9 cellular contexts compared by ENCODE assay signal in genomic region chr4:2763511-2763967, GRCh38. TPM values are rescaled to one million over a fixed set of nuclear protein-coding genes. Genes with fewer than 3 reads are reported as not detected.
A peak's percentile ranks its signal among the peaks of the same experiment; 100 is the strongest.
DNase-seq lines count a peak whose midpoint lies in the region; ATAC-seq, FAIRE-seq and TF ChIP-seq lines count a peak whose summit lies in the region.
"Had no signal": no experiment of that assay in that cellular context is flagged by ENCODE, and none has a peak within 500 bp of the region (broad histone marks: within the 10 kb centered on the region; RNA-seq: fewer than 3 reads in every experiment).

No MANE protein-coding gene starts in this region.

- peaks cover 2% of the 10 kb centered on the region for H3K27me3 Mint-ChIP-seq in H9 (ENCODE audit: low read depth)

- peak overlapping the region; percentile 30 for H3K4me2 ChIP-seq in H9 (ENCODE audit: insufficient read depth, insufficient read length, low read length)

- no peak overlapping the region for H2AK5ac ChIP-seq in H9 (ENCODE audit: insufficient read length, low read length)

- H4K8ac ChIP-seq in H9 (replicated peaks; ENCODE audit: insufficient read length, low read depth, low read length) = no peak overlapping the region

- H3K27ac ChIP-seq in H9 (ENCODE audit: insufficient read length, low read depth, low read length) (no peak overlapping the region), ascending aorta (peak overlapping the region; percentile 67 to 71), substantia nigra (ENCODE audit: low read depth, low read length, poor library complexity, severe bottlenecking) (peak overlapping the region; percentile 38)

- no peak overlapping the region for H3K27ac Mint-ChIP-seq in H9

- no peak for TF ChIP-seq CTCF in H9 (conservative IDR thresholded peaks at IDR 0.05)
- no peak for TF ChIP-seq CTCF in ascending aorta (IDR thresholded peaks at IDR 0.05)
- no peak for TF ChIP-seq CTCF in kidney epithelial cell (IDR thresholded peaks at IDR 0.05; ENCODE audit: insufficient read depth, low read length, poor library complexity, severe bottlenecking)
- TF ChIP-seq CTCF in D721Med (IDR thresholded peaks at IDR 0.05; ENCODE audit: insufficient read depth, missing control alignments) = no peak

- H3K9ac ChIP-seq in H9 (ENCODE audit: extremely low read depth, insufficient read length, low read length) = no peak overlapping the region

- H3K18ac ChIP-seq in H9 (ENCODE audit: insufficient read length, low read depth, low read length) = no peak overlapping the region

- no peaks in the 10 kb centered on the region for H4K20me1 ChIP-seq in H9 (ENCODE audit: control insufficient read depth, insufficient read depth, insufficient read length)

- DNase-seq in H9 (no peak), ascending aorta (ENCODE audit: low spot score in 2 of 2) (no peak), kidney epithelial cell (ENCODE audit: low read depth) (no peak), substantia nigra (lab: John Stamatoyannopoulos, UW) (no peak), D721Med (ENCODE audit: insufficient read length, low spot score) (no peak), Kasumi-1 (lab: John Stamatoyannopoulos, UW) (no peak)
- DNase-seq: NCI-H524 treated with DMSO at 0.1 percent for 48 hours had no signal

- intact Hi-C loops in ascending aorta (cut with DNase I) = loop anchor here (5.0 to 10.0 kb wide), 2 partner anchors 274 to 531 kb away; partner anchors contain the start of gene RGS12

- H2BK120ac ChIP-seq in H9 (ENCODE audit: low read depth, low read length, poor library complexity, severe bottlenecking) = no peak overlapping the region

- peaks cover 15 to 21% of the 10 kb centered on the region in 2 experiments for H3K4me1 Mint-ChIP-seq in H9

- H2BK12ac ChIP-seq in H9 (ENCODE audit: insufficient read length, low read depth, low read length) = no peak overlapping the region

- no peaks in the 10 kb centered on the region for H3K27me3 ChIP-seq in H9 (ENCODE audit: insufficient read depth, low read length)
- no peaks in the 10 kb centered on the region for H3K27me3 ChIP-seq in ascending aorta
- H3K27me3 ChIP-seq in kidney epithelial cell (ENCODE audit: control insufficient read depth, insufficient read depth, low read length) = no peaks in the 10 kb centered on the region

- H3K4ac ChIP-seq in H9 (ENCODE audit: low read depth, low read length) = no peak overlapping the region

- no peak overlapping the region for H2AFZ ChIP-seq in H9 (ENCODE audit: low read length)

- no peak overlapping the region for H3K4me3 Mint-ChIP-seq in H9

- peaks cover 12 to 21% of the 10 kb centered on the region in 2 experiments; a peak in 4 of 5 replicates for H3K9me3 Mint-ChIP-seq in H9

- H4K91ac ChIP-seq in H9 (ENCODE audit: insufficient read length, low read depth, low read length) = no peak overlapping the region

- H3K23ac ChIP-seq in H9 (ENCODE audit: insufficient read length, low read depth, low read length) = no peak overlapping the region

- H3K56ac ChIP-seq in H9 (ENCODE audit: insufficient read length, low read depth, low read length) = no peak overlapping the region

- WGBS in H9 (ENCODE audit: extremely low coverage, insufficient read length, low lambda C conversion rate) = no CpG with 5 or more reads among the region's 23 CpGs

- peaks cover 0 to 13% (median 9%) of the 10 kb centered on the region in 3 experiments; a peak in 4 of 7 replicates for H3K36me3 Mint-ChIP-seq in H9 (ENCODE audit: insufficient read depth in 1 of 3, low read depth in 3 of 3)

- H3K4me1 ChIP-seq in H9 (ENCODE audit: insufficient read depth, low read length) (no peaks in the 10 kb centered on the region), ascending aorta (no peaks in the 10 kb centered on the region)

- H3T11ph ChIP-seq in H9 (ENCODE audit: low read length) = no peak overlapping the region

- no peak overlapping the region for H4K5ac ChIP-seq in H9 (ENCODE audit: insufficient read length, low read depth, low read length)

- no peak for ATAC-seq in HG03139 (IDR thresholded peaks at IDR 0.05; ENCODE audit: unreplicated experiment)

- H3K9me3 ChIP-seq in H9 (ENCODE audit: control insufficient read depth, low read depth, low read length) (no peaks in the 10 kb centered on the region), ascending aorta (no peaks in the 10 kb centered on the region)
- H3K9me3 ChIP-seq: HAP-1 had no signal

- no peak for FAIRE-seq in D721Med (lab: Jason Lieb, UNC)

- H2BK15ac ChIP-seq in H9 (ENCODE audit: low read depth, low read length) = no peak overlapping the region

- no peaks in the 10 kb centered on the region for H3K23me2 ChIP-seq in H9 (ENCODE audit: insufficient read length, low read depth, low read length, poor library complexity, severe bottlenecking)

- peak overlapping the region; percentile 35 to 64 for H3K4me3 ChIP-seq in ascending aorta
- H3K4me3 ChIP-seq in kidney epithelial cell (ENCODE audit: low read depth, low read length) = peak overlapping the region; percentile 26

- H3K79me2 ChIP-seq in H9 (ENCODE audit: insufficient read depth, low read length) = no peaks in the 10 kb centered on the region

- no peak overlapping the region for H3K14ac ChIP-seq in H9 (ENCODE audit: insufficient read depth, low read length)

- no peaks in the 10 kb centered on the region for H3K79me1 ChIP-seq in H9 (ENCODE audit: insufficient read depth, low read depth, low read length, poor library complexity, severe bottlenecking)

- no peak overlapping the region for H2BK5ac ChIP-seq in H9 (ENCODE audit: insufficient read length, low read length)

- no peak overlapping the region for H2BK20ac ChIP-seq in H9 (ENCODE audit: low read depth, low read length, poor library complexity, severe bottlenecking)

- H3K36me3 ChIP-seq in ascending aorta (no peaks in the 10 kb centered on the region), kidney epithelial cell (ENCODE audit: control insufficient read depth, insufficient read depth, low read length) (no peaks in the 10 kb centered on the region)
- H3K36me3 ChIP-seq: HAP-1 had no signal

RNA-seq across cellular contexts. Expression of gene TNIP2, which starts 7.4 kb away (rescaled TPM):
- total RNA-seq in H9 (2021) (42.2 and 44.7 TPM in 2 replicates), ascending aorta (65.6 TPM), kidney epithelial cell (76.8 and 87.8 TPM in 2 replicates)

RNA-seq across cellular contexts. Expression of gene SH3BP2, which starts 29.3 kb away (rescaled TPM):
- total RNA-seq in H9 (2021) (34.1 and 37.6 TPM in 2 replicates), ascending aorta (70.6 TPM), kidney epithelial cell (56.1 and 62.7 TPM in 2 replicates)
